In genomic region chr15:100121285-100121684, GRCh38 we compare ENCODE assay signal across 9 cellular contexts.
"Had no signal": no experiment of that assay in that cellular context is flagged by ENCODE, and none has a peak within 500 bp of the region (broad histone marks: within the 10 kb centered on the region; RNA-seq: fewer than 3 reads in every experiment).

No MANE protein-coding gene starts in this region.

- H3K27ac ChIP-seq: GM23248 had no signal

- H3K4me1 ChIP-seq: HAP-1 had no signal

- FAIRE-seq: HTR-8/SVneo, K562 had no signal

- H3K4me3 ChIP-seq: GM23248, HAP-1, K562 had no signal

- H3K36me3 ChIP-seq: HAP-1 had no signal

- H3K9ac ChIP-seq: GM23248 had no signal

- H2AFZ ChIP-seq: GM23248 had no signal

- DNase-seq: GM23248, GOT3, H7, HFFc6, IMR-90, KG1 had no signal

- H3K27ac Mint-ChIP-seq: HFFc6 had no signal

- H3K4me3 Mint-ChIP-seq: HFFc6 had no signal

- ATAC-seq: K562 had no signal

- H3K9me3 ChIP-seq: HAP-1 had no signal
